Comparison of ENCODE assay signal across 26 cellular contexts in the genomic region with DNA sequence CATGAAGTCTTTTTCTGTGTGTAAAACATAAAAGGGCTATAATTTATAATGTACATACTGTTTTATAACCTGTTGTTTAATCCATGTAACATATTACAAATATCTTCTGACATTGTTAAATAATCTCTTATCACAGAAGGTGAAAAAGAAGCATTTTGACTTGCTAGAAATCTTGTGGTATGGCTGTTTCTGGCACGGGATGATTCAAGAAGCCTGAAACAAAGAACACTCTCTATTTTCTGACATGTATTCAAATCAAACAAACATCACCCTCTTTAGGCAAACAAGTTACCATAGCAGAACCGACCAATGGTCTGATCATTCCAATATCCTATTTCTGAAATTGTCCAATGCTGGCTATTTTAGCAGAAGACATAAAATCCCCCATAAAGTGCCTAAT. TPM values are rescaled to one million over a fixed set of nuclear protein-coding genes. Genes with fewer than 3 reads are reported as not detected.
"Had no signal": no experiment of that assay in that cellular context is flagged by ENCODE, and none has a peak within 500 bp of the region (broad histone marks: within the 10 kb centered on the region; RNA-seq: fewer than 3 reads in every experiment).

No MANE protein-coding gene starts in this region.

- H3K27ac ChIP-seq: Peyer's patch, RWPE1, SJCRH30 had no signal

- DNase-seq: activated CD4-positive, alpha-beta T cell treated with anti-CD3 and anti-CD28 coated beads for 1 hour; activated CD4-positive, alpha-beta T cell treated with anti-CD3 and anti-CD28 coated beads, Interleukin-2, amount 10 ng/mL, durations not matched to agents 24 days and 14 days; activated CD4-positive, alpha-beta T cell treated with anti-CD3 and anti-CD28 coated beads, Interleukin-2, amount 50 U/mL, for 48 hours; activated CD8-positive, alpha-beta memory T cell treated with anti-CD3 and anti-CD28 coated beads, Interleukin-2, amount 10 ng/mL, durations not matched to agents 7 days and 5 days; activated effector memory CD4-positive, alpha-beta T cell treated with Interleukin-2 at 50 U/mL for 16 hours; activated naive CD4-positive, alpha-beta T cell; activated naive CD8-positive, alpha-beta T cell treated with anti-CD3 and anti-CD28 coated beads, Interleukin-2, amount 50 U/mL, for 24 hours; activated T-cell treated with anti-CD3 and anti-CD28 coated beads, Interleukin-2, amount 50 U/mL, for 24 hours; amniotic stem cell; KG1; NCI-H1048; NCI-H1417; NCI-H1694; NCI-H2029; NCI-H2107; NCI-H345; NCI-H510A; NCI-H526 treated with DMSO at 0.1 percent for 48 hours; NCI-H82; Peyer's patch; Right ventricle myocardium superior; SJCRH30 had no signal

RNA-seq across cellular contexts. Expression of a gene that starts 55.4 kb away (rescaled TPM):
- total RNA-seq: activated CD4-positive, alpha-beta T cell treated with anti-CD3 and anti-CD28 coated beads, Interleukin-2, amount 10 ng/mL, durations not matched to agents 24 days and 14 days; activated CD8-positive, alpha-beta memory T cell treated with anti-CD3 and anti-CD28 coated beads, Interleukin-2, amount 10 ng/mL, durations not matched to agents 7 days and 5 days; activated naive CD4-positive, alpha-beta T cell treated with anti-CD3 and anti-CD28 coated beads, Interleukin-2, amount 50 U/mL, for 72 hours; activated T-helper 1 cell treated with anti-CD3 and anti-CD28 coated beads, Interleukin-12 subunit alpha, Interleukin-12 subunit beta, Interleukin-2, Interleukin-4 antibody, amounts not matched to agents 30 ng/mL and 10 ng/mL and 1 ng/mL, durations not matched to agents 14 hours and 24 hours and 36 hours; M059J; Peyer's patch; Right ventricle myocardium superior had no signal
